ENCODE assay signal across 1 cellular context in genomic region chr10:99304027-99304856, GRCh38.
TF ChIP-seq lines count a peak whose summit lies in the region.

No MANE protein-coding gene starts in this region.

TF ChIP-seq in HCT116, 20 proteins besides CTCF, POLR2A, EP300 and RAD21 (continued from another document):
- no peak for TF ChIP-seq ZBTB33 (IDR thresholded peaks at IDR 0.05; ENCODE audit: extremely low read depth, insufficient replicate concordance, low read length)
- TF ChIP-seq ZNF274 (IDR thresholded peaks at IDR 0.05; ENCODE audit: low read depth, low read length) = no peak
